ENCODE assay signal across 11 cellular contexts in genomic region chr21:26007911-26008579, GRCh38.
DNase-seq lines count a peak whose midpoint lies in the region; ATAC-seq, FAIRE-seq and TF ChIP-seq lines count a peak whose summit lies in the region.
"Had no signal": no experiment of that assay in that cellular context is flagged by ENCODE, and none has a peak within 500 bp of the region (broad histone marks: within the 10 kb centered on the region; RNA-seq: fewer than 3 reads in every experiment).

No MANE protein-coding gene starts in this region.

- no peak overlapping the region for H2BK5ac ChIP-seq in mesendoderm (ENCODE audit: low read length)

- H2BK15ac ChIP-seq in mesendoderm (replicated peaks; ENCODE audit: low read depth): no peak overlapping the region

- H3K4me3 ChIP-seq in mesendoderm (ENCODE audit: low read length): no peak overlapping the region
- H3K4me3 ChIP-seq: vagina had no signal

- H3K36me3 ChIP-seq in mesendoderm (ENCODE audit: control insufficient read depth, insufficient read depth, low read length): no peaks in the 10 kb centered on the region
- H3K36me3 ChIP-seq: vagina had no signal

- no peak overlapping the region for H4K5ac ChIP-seq in mesendoderm (ENCODE audit: low read length)

- no peak overlapping the region for H2BK120ac ChIP-seq in mesendoderm (ENCODE audit: low read depth, low read length)

- H3K27ac ChIP-seq in mesendoderm (ENCODE audit: low read depth, low read length): peak overlapping the region; percentile 62
- H3K27ac ChIP-seq: vagina had no signal

- TF ChIP-seq POLR2A in GM18505 (IDR thresholded peaks at IDR 0.05; ENCODE audit: borderline replicate concordance, extremely low read depth, insufficient read depth, insufficient read length): no peak

- H3K23ac ChIP-seq in mesendoderm (ENCODE audit: low read length): no peak overlapping the region

- no peak for DNase-seq in D721Med (ENCODE audit: insufficient read length, low spot score)
- DNase-seq in NCI-H2107 treated with DMSO at 0.1 percent for 48 hours (lab: John Stamatoyannopoulos, UW; ENCODE audit: unreplicated experiment): peak; percentile 85
- peak; percentile 46 for DNase-seq in cerebellum (ENCODE audit: low spot score)
- no peak for DNase-seq in mesendoderm
- DNase-seq in GOT3 (lab: John Stamatoyannopoulos, UW): no peak
- DNase-seq: cortex of kidney had no signal

- H3K4me2 ChIP-seq in mesendoderm (ENCODE audit: low read length): no peak overlapping the region

- H3K79me1 ChIP-seq in mesendoderm (ENCODE audit: low read length): peaks cover 12% of the 10 kb centered on the region

- no peak for ATAC-seq in GM21717 (IDR thresholded peaks at IDR 0.05; ENCODE audit: unreplicated experiment)
- no peak for ATAC-seq in HG03108 (IDR thresholded peaks at IDR 0.05; ENCODE audit: unreplicated experiment)
- no peak for ATAC-seq in GM18505 (IDR thresholded peaks at IDR 0.05; ENCODE audit: unreplicated experiment)
- ATAC-seq: SK-N-SH treated with all-trans-retinoic acid at 6 μM for 48 hours had no signal

- H3K79me2 ChIP-seq in mesendoderm (ENCODE audit: control insufficient read depth, insufficient read depth, low read length): peaks cover 7% of the 10 kb centered on the region

- TF ChIP-seq CTCF in D721Med (IDR thresholded peaks at IDR 0.05; ENCODE audit: insufficient read depth, missing control alignments): no peak

- no CpG with 5 or more reads among the region's 8 CpGs for WGBS in mesendoderm (ENCODE audit: extremely low coverage, insufficient coverage, low lambda C conversion rate)

- H3K9ac ChIP-seq in mesendoderm (ENCODE audit: low read length): no peak overlapping the region

- H2AK5ac ChIP-seq in mesendoderm (ENCODE audit: low read length): no peak overlapping the region

- H3K4ac ChIP-seq in mesendoderm (ENCODE audit: low read depth, low read length): no peak overlapping the region

- H3K4me1 ChIP-seq in mesendoderm (ENCODE audit: control insufficient read depth, low read depth, low read length): peaks cover 8% of the 10 kb centered on the region
- H3K4me1 ChIP-seq: vagina had no signal

- H3K27me3 ChIP-seq in mesendoderm (ENCODE audit: insufficient read depth, low read length, poor library complexity): no peaks in the 10 kb centered on the region
- H3K27me3 ChIP-seq: vagina had no signal

- peak overlapping the region; percentile 15 for H4K8ac ChIP-seq in mesendoderm (ENCODE audit: low read depth, low read length)

- peak overlapping the region; percentile 31 for H3K56ac ChIP-seq in mesendoderm (ENCODE audit: low read length)

- FAIRE-seq in D721Med (lab: Jason Lieb, UNC): peak; percentile 76

- peak overlapping the region; percentile 12 for H3K18ac ChIP-seq in mesendoderm (ENCODE audit: low read length)

Comparison
In these comparisons a context has a peak if more than half of its experiments do, and no peak if none do; other contexts are left out.
1. DNase-seq: peak in NCI-H2107 treated with DMSO at 0.1 percent for 48 hours (single experiment) and cerebellum (single experiment); none in D721Med (single experiment), mesendoderm (single experiment) and GOT3 (single experiment).